Comparison of ENCODE assay signal across 12 cellular contexts in the genomic region with DNA sequence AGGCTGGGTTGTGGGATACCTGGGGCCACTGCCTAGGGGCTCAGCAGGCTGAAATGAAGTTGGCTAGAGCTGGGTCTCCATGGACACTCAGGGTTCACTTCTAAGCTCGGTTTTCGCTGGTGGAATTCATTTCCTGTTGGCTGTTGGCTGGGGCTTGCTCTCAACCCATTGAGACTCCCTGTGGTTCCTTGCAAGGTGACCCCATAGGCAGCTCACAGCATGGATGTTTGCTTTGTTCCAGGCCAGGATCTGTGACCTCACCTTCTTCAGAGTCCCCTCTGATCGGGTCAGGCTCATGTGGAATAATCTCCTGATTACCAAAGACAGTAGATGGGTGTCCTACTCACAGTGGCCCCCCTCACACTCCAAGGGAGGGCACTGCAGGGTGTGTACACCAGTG.
A peak's percentile ranks its signal among the peaks of the same experiment; 100 is the strongest.
DNase-seq lines count a peak whose midpoint lies in the region; ATAC-seq and TF ChIP-seq lines count a peak whose summit lies in the region.
"Had no signal": no experiment of that assay in that cellular context is flagged by ENCODE, and none has a peak within 500 bp of the region (broad histone marks: within the 10 kb centered on the region; RNA-seq: fewer than 3 reads in every experiment).

No MANE protein-coding gene starts in this region.

- no peak overlapping the region for H3K4me3 ChIP-seq in HEK293 (ENCODE audit: low read depth, low read length)
- H3K4me3 ChIP-seq in choroid plexus epithelial cell (ENCODE audit: low read depth, low read length) = no peak overlapping the region
- peak overlapping the region in 1 of 2 donors; percentile 38 for H3K4me3 ChIP-seq in neuronal stem cell (ENCODE audit: low read length in 2 of 2)
- H3K4me3 ChIP-seq in thyroid gland (replicated peaks in 1 of 3) = no peak overlapping the region
- H3K4me3 ChIP-seq: HAP-1 had no signal

- no peak overlapping the region for H3K9ac ChIP-seq in neuronal stem cell (ENCODE audit: low read depth, low read length, poor library complexity)

- H3K9me3 ChIP-seq in HEK293 (ENCODE audit: control insufficient read depth, insufficient read depth, low read depth, low read length) (no peaks in the 10 kb centered on the region), neuronal stem cell (replicated peaks in 1 of 2; ENCODE audit: control insufficient read depth in 2 of 2, insufficient read depth in 1 of 2, low read depth in 1 of 2, low read length in 2 of 2) (peaks cover 0 to 15% of the 10 kb centered on the region in 2 donors), thyroid gland (no peaks in the 10 kb centered on the region)
- H3K9me3 ChIP-seq: HAP-1 had no signal

- H2BK15ac ChIP-seq in neuronal stem cell (ENCODE audit: low read length) = no peak overlapping the region

- ATAC-seq in GM18511 (IDR thresholded peaks at IDR 0.05; ENCODE audit: unreplicated experiment) = no peak

- H2AK5ac ChIP-seq in neuronal stem cell (ENCODE audit: low read depth, low read length) = no peak overlapping the region

- H3K79me1 ChIP-seq in neuronal stem cell (ENCODE audit: low read depth, low read length) = no peaks in the 10 kb centered on the region

- H3K27me3 ChIP-seq in neuronal stem cell (ENCODE audit: control insufficient read depth in 3 of 3, insufficient read depth in 3 of 3, low read depth in 1 of 3, low read length in 3 of 3) = no peaks in the 10 kb centered on the region
- no peaks in the 10 kb centered on the region for H3K27me3 ChIP-seq in thyroid gland

- no peak overlapping the region for H2BK12ac ChIP-seq in neuronal stem cell (ENCODE audit: low read length)

- H3K4ac ChIP-seq in neuronal stem cell (ENCODE audit: low read length) = no peak overlapping the region

- no peak overlapping the region for H3K18ac ChIP-seq in neuronal stem cell (ENCODE audit: low read length)

- no CpG with 5 or more reads among the region's 3 CpGs for WGBS in neuronal stem cell (ENCODE audit: extremely low coverage in 2 of 2, insufficient read length in 2 of 2, insufficient replicate concordance in 1 of 2), 2 donors
- WGBS in thyroid gland, 2 donors = 70 to 73% methylated on average over 3 of the region's 3 CpGs

- H3K4me2 ChIP-seq in neuronal stem cell (ENCODE audit: insufficient read depth, low read length, poor library complexity, severe bottlenecking) = no peak overlapping the region

- no peak overlapping the region for H3K27ac ChIP-seq in HEK293 (ENCODE audit: extremely low read depth, low read depth, low read length)
- H3K27ac ChIP-seq in neuronal stem cell (replicated peaks; ENCODE audit: low read length) = no peak overlapping the region
- no peak overlapping the region for H3K27ac ChIP-seq in thyroid gland

- CTCF ChIA-PET in HEK293 (lab: Yijun Ruan, JAX) = interaction anchor here (0.6 kb wide), 1 partner anchor 8 kb away, joined by 3 read pairs; no protein-coding TSS in a partner anchor

- intact Hi-C loops in thyroid gland (cut with DNase I) = no loop called here

- no peaks in the 10 kb centered on the region for H3K36me3 ChIP-seq in HEK293 (ENCODE audit: control insufficient read depth in 2 of 2, insufficient read depth in 1 of 2, low read length in 2 of 2)
- H3K36me3 ChIP-seq in neuronal stem cell (replicated peaks in 1 of 2; ENCODE audit: control insufficient read depth in 2 of 2, insufficient read depth in 2 of 2, low read length in 2 of 2) = no peaks in the 10 kb centered on the region
- no peaks in the 10 kb centered on the region for H3K36me3 ChIP-seq in thyroid gland
- H3K36me3 ChIP-seq: HAP-1 had no signal

- POLR2A ChIA-PET in HEK293 (lab: Yijun Ruan, JAX) = no interaction called here

- DNase-seq in NCI-H146 treated with DMSO at 0.1 percent for 48 hours (lab: John Stamatoyannopoulos, UW; ENCODE audit: unreplicated experiment) (peak; percentile 71), choroid plexus epithelial cell (ENCODE audit: low read depth) (peak; percentile 45), neuronal stem cell (ENCODE audit: low spot score) (no peak), thyroid gland (no peak), NCI-H510A (lab: John Stamatoyannopoulos, UW) (no peak)
- DNase-seq: C1 segment of cervical spinal cord; Calu3; CD4-positive, alpha-beta T cell; DMS 273 treated with DMSO at 0.1 percent for 48 hours had no signal

- no peak overlapping the region for H3K14ac ChIP-seq in neuronal stem cell (ENCODE audit: low read length)

- TF ChIP-seq POLR2A in thyroid gland (IDR thresholded peaks at IDR 0.05) = no peak

- H2BK120ac ChIP-seq in neuronal stem cell (ENCODE audit: low read depth, low read length) = no peak overlapping the region

- TF ChIP-seq CTCF in HEK293 (tag by site-specific recombination; IDR thresholded peaks at IDR 0.05) (no peak), choroid plexus epithelial cell (conservative IDR thresholded peaks at IDR 0.05; ENCODE audit: low read depth, low read length) (no peak), thyroid gland (IDR thresholded peaks at IDR 0.05) (no peak)

- no peak overlapping the region for H4K8ac ChIP-seq in neuronal stem cell (ENCODE audit: low read depth, low read length)

- no peak overlapping the region for H3K23ac ChIP-seq in neuronal stem cell (ENCODE audit: low read depth, low read length, poor library complexity)

- H2BK5ac ChIP-seq in neuronal stem cell (ENCODE audit: low read length) = no peak overlapping the region

- peak overlapping the region; percentile 41 for H2AFZ ChIP-seq in neuronal stem cell (ENCODE audit: low read length)

- H3K4me1 ChIP-seq in HEK293 (ENCODE audit: control insufficient read depth, insufficient read depth, low read length) (no peaks in the 10 kb centered on the region), neuronal stem cell (ENCODE audit: control insufficient read depth in 2 of 2, insufficient read depth in 1 of 2, low read depth in 1 of 2, low read length in 2 of 2) (peaks cover 2 to 23% of the 10 kb centered on the region in 2 donors), thyroid gland (no peaks in the 10 kb centered on the region)
- H3K4me1 ChIP-seq: HAP-1 had no signal

- no peak overlapping the region for H4K91ac ChIP-seq in neuronal stem cell (ENCODE audit: low read depth, low read length, poor library complexity)

TF ChIP-seq in HEK293, 187 proteins besides CTCF, POLR2A, EP300 and RAD21:
- TF ChIP-seq, protein P1, sequence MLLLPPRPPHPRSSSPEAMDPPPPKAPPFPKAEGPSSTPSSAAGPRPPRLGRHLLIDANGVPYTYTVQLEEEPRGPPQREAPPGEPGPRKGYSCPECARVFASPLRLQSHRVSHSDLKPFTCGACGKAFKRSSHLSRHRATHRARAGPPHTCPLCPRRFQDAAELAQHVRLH (tag by site-specific recombination; IDR thresholded peaks at IDR 0.05) = no peak
- TF ChIP-seq ZIC2 (tag by site-specific recombination; IDR thresholded peaks at IDR 0.05) = peak; percentile 86

Comparison
In these comparisons a context has a peak if more than half of its experiments do, and no peak if none do; other contexts are left out.
1. DNase-seq: peak in NCI-H146 treated with DMSO at 0.1 percent for 48 hours (single experiment) and choroid plexus epithelial cell (single experiment); none in neuronal stem cell (single experiment), thyroid gland (0 of 2) and NCI-H510A (single experiment).